Comparison of ENCODE assay signal across 11 cellular contexts in the genomic region with DNA sequence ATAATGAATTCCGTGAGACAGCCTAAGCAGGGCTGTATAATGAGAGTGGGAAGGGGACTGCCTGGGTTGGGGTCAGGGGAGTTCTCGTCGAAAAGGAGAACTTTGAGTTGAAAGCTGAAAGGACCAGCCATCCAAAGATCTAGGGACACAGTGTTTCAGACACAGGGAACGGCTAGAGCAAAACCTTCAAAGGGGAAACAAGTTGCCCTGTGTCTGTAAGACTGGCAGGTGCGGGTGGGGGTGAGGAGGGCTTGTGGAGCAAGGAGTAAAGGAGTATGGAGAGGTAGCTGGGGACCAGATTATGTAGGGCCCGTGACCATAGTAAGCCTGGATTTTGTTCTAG. TPM values are rescaled to one million over a fixed set of nuclear protein-coding genes. Genes with fewer than 3 reads are reported as not detected.
DNase-seq lines count a peak whose midpoint lies in the region; ATAC-seq, FAIRE-seq and TF ChIP-seq lines count a peak whose summit lies in the region.
"Had no signal": no experiment of that assay in that cellular context is flagged by ENCODE, and none has a peak within 500 bp of the region (broad histone marks: within the 10 kb centered on the region; RNA-seq: fewer than 3 reads in every experiment).

No MANE protein-coding gene starts in this region.

- no peak for FAIRE-seq in GM12878 (lab: Jason Lieb, UNC)

- H3K4me2 ChIP-seq in GM12878 (ENCODE audit: control insufficient read depth, insufficient read depth) = peak overlapping the region; percentile 98

- SMC1A ChIA-PET in GM12878 (lab: Charles Lee; ENCODE audit: uncharacterized antibody, unreplicated experiment) = interaction anchor here (1.1 to 23.0 kb wide), 12 partner anchors 8 to 235 kb away, joined by 3 to 1082 read pairs (median 4); a partner anchor contains a TSS

- peaks cover 56% of the 10 kb centered on the region for H3K4me1 Mint-ChIP-seq in CD4-positive, alpha-beta T cell (ENCODE audit: low read depth)
- H3K4me1 Mint-ChIP-seq in naive thymus-derived CD8-positive, alpha-beta T cell = peaks cover 25 to 52% (median 49%) of the 10 kb centered on the region in 4 donors

- no peak for TF ChIP-seq POLR2A in GM12878 (IDR thresholded peaks at IDR 0.05; ENCODE audit: low read depth, low read length)

- H2AFZ ChIP-seq in GM12878 (ENCODE audit: control insufficient read depth, low read depth, low read length) = no peak overlapping the region

- no peak for TF ChIP-seq RAD21 in GM12878 (IDR thresholded peaks at IDR 0.05; ENCODE audit: insufficient read depth, low read depth, low read length)

- peak overlapping the region; percentile 80 for H3K27ac Mint-ChIP-seq in CD4-positive, alpha-beta T cell
- peak overlapping the region; percentile 73 to 98 (median 87) for H3K27ac Mint-ChIP-seq in naive thymus-derived CD8-positive, alpha-beta T cell

- TF ChIP-seq EP300 in GM12878 (IDR thresholded peaks at IDR 0.05; ENCODE audit: borderline replicate concordance in 1 of 2, control insufficient read depth in 1 of 2, low read depth in 2 of 2, low read length in 2 of 2) = no peak

- H3K9ac ChIP-seq in GM12878 (ENCODE audit: control insufficient read depth, insufficient read depth, low read length) = peak overlapping the region; percentile 92

- no peaks in the 10 kb centered on the region for H3K9me3 ChIP-seq in CD4-positive, alpha-beta T cell (ENCODE audit: control insufficient read depth, low read length)
- H3K9me3 ChIP-seq in GM12878 (replicated peaks; ENCODE audit: control insufficient read depth, insufficient read depth, low read length) = no peaks in the 10 kb centered on the region

- no peaks in the 10 kb centered on the region for H3K27me3 ChIP-seq in CD4-positive, alpha-beta T cell (ENCODE audit: control insufficient read depth, insufficient read depth, low read length)
- no peaks in the 10 kb centered on the region for H3K27me3 ChIP-seq in HL-60 (ENCODE audit: insufficient read depth, poor library complexity, severe bottlenecking)
- H3K27me3 ChIP-seq in GM12878 (replicated peaks in 1 of 2; ENCODE audit: control insufficient read depth in 2 of 2, insufficient read depth in 2 of 2, low read length in 1 of 2) = no peaks in the 10 kb centered on the region

- WGBS in GM12878 (ENCODE audit: insufficient coverage, insufficient replicate concordance, low lambda C conversion rate, missing lambda C conversion rate) = 88% methylated on average over 6 of the region's 6 CpGs

- no peak overlapping the region for H3K27ac ChIP-seq in CD4-positive, alpha-beta T cell (ENCODE audit: low read depth, low read length)
- peak overlapping the region; percentile 32 for H3K27ac ChIP-seq in HL-60 (replicated peaks)
- H3K27ac ChIP-seq in GM12878 (ENCODE audit: control insufficient read depth, insufficient read depth) = peak overlapping the region; percentile 78

- no peaks in the 10 kb centered on the region for H4K20me1 ChIP-seq in GM12878 (ENCODE audit: control insufficient read depth, insufficient read depth)

- intact Hi-C loops in CD4-positive, alpha-beta T cell (cut with DNase I, micrococcal nuclease) = loop anchor here (2.0 to 10.0 kb wide), 2 partner anchors 123 to 255 kb away; a partner anchor contains a TSS
- intact Hi-C loops in GM12878 (cut with micrococcal nuclease; ENCODE audit: unreplicated experiment) = loop anchor here (5.0 kb wide), 1 partner anchor 253 kb away; no protein-coding TSS in a partner anchor

- CTCF ChIA-PET in CD4-positive, alpha-beta T cell (lab: Charles Lee) = interaction anchor here (1.4 to 2.5 kb wide), 4 partner anchors 8 to 267 kb away, joined by 4 to 9 read pairs (median 6); a partner anchor contains a TSS
- CTCF ChIA-PET in GM12878 (lab: Yijun Ruan, JAX) = interaction anchor here (0.8 to 11.8 kb wide), 11 partner anchors 8 to 240 kb away, joined by 3 to 776 read pairs (median 5); a partner anchor contains a TSS

- in situ Hi-C loops in GM12878 (cut with MboI) = loop anchor here (10.0 kb wide), 1 partner anchor 155 kb away; no protein-coding TSS in a partner anchor

- DNase-seq in CD4-positive, alpha-beta T cell = no peak
- DNase-seq in HL-60 (ENCODE audit: low read depth in 1 of 2, low spot score in 1 of 2) (no peak), GM12878 (ENCODE audit: low read depth, low spot score) (no peak), AG20443 (ENCODE audit: low spot score) (no peak), NCI-H2196 (lab: John Stamatoyannopoulos, UW; ENCODE audit: unreplicated experiment) (no peak), SHP77 (lab: John Stamatoyannopoulos, UW) (no peak), amygdala (lab: John Stamatoyannopoulos, UW) (no peak)
- DNase-seq in naive thymus-derived CD8-positive, alpha-beta T cell = no peak
- DNase-seq: NCI-H1436; SHP77 treated with DMSO at 0.1 percent for 48 hours; stimulated activated CD4-positive, alpha-beta T cell treated with anti-CD3 and anti-CD28 coated beads, Interleukin-1b, Interleukin-23, amount 100 ng/mL, for 48 hours had no signal

- H3K36me3 ChIP-seq in GM12878 (ENCODE audit: control insufficient read depth in 2 of 2, insufficient read depth in 2 of 2, low read length in 1 of 2) = peaks cover 0 to 9% of the 10 kb centered on the region in 2 experiments; a peak in 2 of 4 replicates

- ATAC-seq in CD4-positive, alpha-beta T cell (ENCODE audit: poor library complexity) = no peak
- no peak for ATAC-seq in GM12878
- no peak for ATAC-seq in naive thymus-derived CD8-positive, alpha-beta T cell

- no peaks in the 10 kb centered on the region for H3K27me3 Mint-ChIP-seq in CD4-positive, alpha-beta T cell
- H3K27me3 Mint-ChIP-seq in naive thymus-derived CD8-positive, alpha-beta T cell = no peaks in the 10 kb centered on the region

- POLR2A ChIA-PET in CD4-positive, alpha-beta T cell (lab: Charles Lee) = interaction anchor here (1.2 to 3.0 kb wide), 4 partner anchors 8 to 364 kb away, joined by 3 to 19 read pairs (median 10); no protein-coding TSS in a partner anchor
- POLR2A ChIA-PET in GM12878 (lab: Charles Lee) = interaction anchor here (0.9 to 4.0 kb wide), 9 partner anchors 9 to 258 kb away, joined by 3 to 25 read pairs (median 4); a partner anchor contains a TSS
- POLR2A ChIA-PET in naive thymus-derived CD8-positive, alpha-beta T cell (lab: Charles Lee) = interaction anchor here (0.6 to 4.8 kb wide), 4 partner anchors 8 to 62 kb away, joined by 3 to 33 read pairs (median 4); no protein-coding TSS in a partner anchor

- peaks cover 42% of the 10 kb centered on the region for H3K36me3 Mint-ChIP-seq in CD4-positive, alpha-beta T cell (ENCODE audit: low read depth)
- H3K36me3 Mint-ChIP-seq in naive thymus-derived CD8-positive, alpha-beta T cell = peaks cover 0 to 30% (median 6%) of the 10 kb centered on the region in 3 donors

- H3K9me3 Mint-ChIP-seq in CD4-positive, alpha-beta T cell = no peaks in the 10 kb centered on the region
- no peaks in the 10 kb centered on the region for H3K9me3 Mint-ChIP-seq in naive thymus-derived CD8-positive, alpha-beta T cell

- peak overlapping the region; percentile 24 for H3K4me3 ChIP-seq in HL-60 (replicated peaks; ENCODE audit: insufficient read depth, low read length)
- peak overlapping the region; percentile 89 for H3K4me3 ChIP-seq in GM12878

- no peak for TF ChIP-seq CTCF in CD4-positive, alpha-beta T cell (IDR thresholded peaks at IDR 0.05)
- TF ChIP-seq CTCF in HL-60 (IDR thresholded peaks at IDR 0.05; ENCODE audit: insufficient read depth, low read length) (no peak), GM12878 (IDR thresholded peaks at IDR 0.05 in 2 of 3, conservative IDR thresholded peaks at IDR 0.05 in 1 of 3; ENCODE audit: control insufficient read depth in 2 of 3, extremely low read depth in 1 of 3, insufficient read depth in 1 of 3, low read depth in 3 of 3, low read length in 3 of 3) (no peak)

- peak overlapping the region; percentile 83 for H3K4me3 Mint-ChIP-seq in CD4-positive, alpha-beta T cell
- H3K4me3 Mint-ChIP-seq in naive thymus-derived CD8-positive, alpha-beta T cell = peak overlapping the region; percentile 41 to 100 (median 83)

- peaks cover 21% of the 10 kb centered on the region for H3K4me1 ChIP-seq in GM12878 (ENCODE audit: control insufficient read depth, insufficient read depth, low read length)

- no TSS peak for BruUV-seq in GM12878 (replicated peaks; lab: Mats Ljungman, UMichigan)

- H3K79me2 ChIP-seq in GM12878 (ENCODE audit: control insufficient read depth, insufficient read depth, low read length) = peaks cover 35% of the 10 kb centered on the region

- RAD21 ChIA-PET in GM12878 (lab: Charles Lee; ENCODE audit: unreplicated experiment) = interaction anchor here (0.9 to 5.0 kb wide), 9 partner anchors 8 to 297 kb away, joined by 3 to 76 read pairs (median 3); a partner anchor contains a TSS

TF ChIP-seq in GM12878, 131 proteins besides CTCF, POLR2A, EP300 and RAD21 (continues in another document):
- TF ChIP-seq CEBPB (IDR thresholded peaks at IDR 0.05; ENCODE audit: borderline replicate concordance in 1 of 2, low read depth in 2 of 2, low read length in 2 of 2) (no peak), MXI1 (IDR thresholded peaks at IDR 0.05; ENCODE audit: low read depth, low read length) (no peak)

RNA-seq across cellular contexts. Expression of a gene that starts 1.3 kb away (rescaled TPM):
- total RNA-seq in CD4-positive, alpha-beta T cell = 100 to 1,000 TPM; 120 to 126 TPM
- 27.7 and 29.4 TPM in 2 replicates for total RNA-seq in GM12878 (2013; cell fraction: nucleolus; rRNA removed)
- total RNA-seq in GM12878 (2014; rRNA removed) (273 and 320 TPM in 2 replicates), GM12878 (2014; rRNA removed; fragmentation: Illumina TruSeq; extraction: Trizol) (181 and 189 TPM in 2 replicates), GM12878 (2021) (141 TPM in 2 replicates)
- 301 TPM for polyA plus RNA-seq in GM12878 (2011; ENCODE audit: low read depth)
- polyA plus RNA-seq in GM12878 (2011; rRNA removed) (431 and 589 TPM in 2 replicates), GM12878 (2014; fragmentation: Illumina TruSeq; extraction: Trizol) (364 and 455 TPM in 2 replicates), GM12878 (2014; fragmentation: Nextera tagmentation; extraction: Ambion mirVana) (1,000 to 10,000 TPM; 1,041 to 1,182 TPM), GM12878 (2014; rRNA removed) (546 and 554 TPM in 2 replicates), GM12878 (2016; fragmentation: Nextera tagmentation; extraction: Ambion mirVana) (100 to 1,000 TPM; 806 to 826 TPM)
- 161 and 219 TPM in 2 replicates for polyA plus RNA-seq in GM12878 (2011; cell fraction: cytosol; rRNA removed)
- polyA plus RNA-seq in GM12878 (2011; cell fraction: nucleus; rRNA removed) = 122 and 149 TPM in 2 replicates
- 239 and 266 TPM in 2 replicates for polyA plus RNA-seq in GM12878 (2012)
- polyA minus RNA-seq in GM12878 (2011; rRNA and poly(A)+ RNA removed) = 69.2 and 71.6 TPM in 2 replicates
- polyA minus RNA-seq in GM12878 (2011; cell fraction: cytosol; rRNA and poly(A)+ RNA removed) = 31.9 and 39.9 TPM in 2 replicates
- 33.1 and 43.4 TPM in 2 replicates for polyA minus RNA-seq in GM12878 (2011; cell fraction: nucleus; rRNA and poly(A)+ RNA removed)
- 100 to 1,000 TPM; 147 to 158 TPM for total RNA-seq in naive thymus-derived CD8-positive, alpha-beta T cell
- polyA plus RNA-seq in naive thymus-derived CD8-positive, alpha-beta T cell = 100 to 1,000 TPM; 705 to 855 (median 766) TPM
